ENCODE assay signal across 9 cellular contexts in genomic region chr1:234997201-234998173, GRCh38.
DNase-seq lines count a peak whose midpoint lies in the region; ATAC-seq, FAIRE-seq and TF ChIP-seq lines count a peak whose summit lies in the region.
"Had no signal": no experiment of that assay in that cellular context is flagged by ENCODE, and none has a peak within 500 bp of the region (broad histone marks: within the 10 kb centered on the region; RNA-seq: fewer than 3 reads in every experiment).

No MANE protein-coding gene starts in this region.

- H3K4me3 ChIP-seq in bronchial epithelial cell (ENCODE audit: low read depth, low read length): no peak overlapping the region
- H3K4me3 ChIP-seq in subcutaneous abdominal adipose tissue (ENCODE audit: low read depth in 1 of 5, low read length in 5 of 5): peak overlapping the region in 1 of 5 donors; percentile 27
- no peak overlapping the region for H3K4me3 ChIP-seq in HAP-1

- in situ Hi-C loops in HAP-1 (cut with MboI; ENCODE audit: low sequenced_read_pairs): no loop called here

- TF ChIP-seq CTCF in AG09319 (IDR thresholded peaks at IDR 0.05; ENCODE audit: low read depth, low read length) (no peak), bronchial epithelial cell (IDR thresholded peaks at IDR 0.05; ENCODE audit: insufficient read depth, low read length, severe bottlenecking) (no peak)

- H3K36me3 ChIP-seq in bronchial epithelial cell (ENCODE audit: control insufficient read depth, insufficient read depth, low read length) (no peaks in the 10 kb centered on the region), subcutaneous abdominal adipose tissue (ENCODE audit: control insufficient read depth in 5 of 5, insufficient read depth in 5 of 5, low read length in 5 of 5) (no peaks in the 10 kb centered on the region), HAP-1 (replicated peaks) (no peaks in the 10 kb centered on the region)

- H3K4me1 ChIP-seq in subcutaneous abdominal adipose tissue (ENCODE audit: control insufficient read depth in 5 of 5, insufficient read depth in 5 of 5, low read length in 5 of 5) (peaks cover 8 to 26% (median 24%) of the 10 kb centered on the region in 5 donors), HAP-1 (no peaks in the 10 kb centered on the region)

- ATAC-seq in HG02623 (IDR thresholded peaks at IDR 0.05; ENCODE audit: unreplicated experiment): no peak

- H3K27me3 ChIP-seq in bronchial epithelial cell (ENCODE audit: control insufficient read depth, insufficient read depth, low read length) (no peaks in the 10 kb centered on the region), subcutaneous abdominal adipose tissue (ENCODE audit: control insufficient read depth in 5 of 5, insufficient read depth in 4 of 5, low read length in 5 of 5) (no peaks in the 10 kb centered on the region), HAP-1 (ENCODE audit: low read depth) (no peaks in the 10 kb centered on the region)

- H3K9ac ChIP-seq in subcutaneous abdominal adipose tissue (ENCODE audit: low read length in 5 of 5): peak overlapping the region in 3 of 5 donors; percentile 1 to 53 (median 32)

- DNase-seq in AG09319 (ENCODE audit: extremely low read depth, low read depth) (peak; percentile 86), NCI-H146 (lab: John Stamatoyannopoulos, UW) (peak; percentile 85), bronchial epithelial cell (ENCODE audit: low read depth) (peak; percentile 100), kidney glomerular epithelial cell (lab: John Stamatoyannopoulos, UW) (peak; percentile 100), OCI-M1 (lab: John Stamatoyannopoulos, UW) (no peak), HAP-1 (ENCODE audit: low spot score in 2 of 2) (no peak)

- peak overlapping the region; percentile 88 for H3K27ac ChIP-seq in subcutaneous abdominal adipose tissue (ENCODE audit: low read depth, low read length)

- H3K9me3 ChIP-seq in subcutaneous abdominal adipose tissue (ENCODE audit: control insufficient read depth in 5 of 5, low read length in 5 of 5) (no peaks in the 10 kb centered on the region), HAP-1 (no peaks in the 10 kb centered on the region)

- FAIRE-seq in bronchial epithelial cell (lab: Jason Lieb, UNC): peak; percentile 99
- FAIRE-seq: endometrium had no signal

Comparison
In these comparisons a context has a peak if more than half of its experiments do, and no peak if none do; other contexts are left out.
1. DNase-seq: peak in AG09319 (single experiment), NCI-H146 (single experiment), bronchial epithelial cell (single experiment) and kidney glomerular epithelial cell (single experiment); none in OCI-M1 (single experiment) and HAP-1 (0 of 2).